Comparison of ENCODE assay signal across 1 cellular context in the genomic region with DNA sequence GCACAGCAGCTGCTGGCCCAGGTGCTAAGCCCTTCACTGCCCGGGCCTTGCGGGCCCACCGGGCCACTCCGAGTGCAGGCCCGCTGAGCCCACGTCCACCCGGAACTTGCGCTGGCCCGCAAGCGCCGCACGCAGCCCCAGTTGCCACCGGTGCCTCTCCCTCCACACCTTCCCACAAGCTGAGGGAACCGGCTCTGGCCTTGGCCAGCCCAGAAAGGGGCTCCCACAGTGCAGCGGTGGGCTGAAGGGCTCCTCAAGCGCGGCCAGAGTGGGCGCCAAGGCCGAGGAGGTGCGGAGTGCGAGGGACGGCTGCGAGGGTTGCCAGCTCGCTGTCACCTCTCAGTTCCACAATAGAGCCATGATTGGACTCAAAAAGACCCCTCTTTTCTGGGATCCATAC. TPM values are rescaled to one million over a fixed set of nuclear protein-coding genes. Genes with fewer than 3 reads are reported as not detected.
"Had no signal": no experiment of that assay in that cellular context is flagged by ENCODE, and none has a peak within 500 bp of the region (broad histone marks: within the 10 kb centered on the region; RNA-seq: fewer than 3 reads in every experiment).

No MANE protein-coding gene starts in this region.

RNA-seq across cellular contexts. Expression of a gene that starts 0.5 kb away (rescaled TPM):
- total RNA-seq: G401 had no signal
